19 cellular contexts compared by ENCODE assay signal in genomic region chr18:46310675-46311345, GRCh38.
A peak's percentile ranks its signal among the peaks of the same experiment; 100 is the strongest.
DNase-seq lines count a peak whose midpoint lies in the region; ATAC-seq, FAIRE-seq and TF ChIP-seq lines count a peak whose summit lies in the region.
"Had no signal": no experiment of that assay in that cellular context is flagged by ENCODE, and none has a peak within 500 bp of the region (broad histone marks: within the 10 kb centered on the region; RNA-seq: fewer than 3 reads in every experiment).

No MANE protein-coding gene starts in this region.

- no peak for TF ChIP-seq CTCF in WERI-Rb-1 (IDR thresholded peaks at IDR 0.05; ENCODE audit: low read depth, low read length)
- no peak for TF ChIP-seq CTCF in neural progenitor cell (IDR thresholded peaks at IDR 0.05)
- no peak for TF ChIP-seq CTCF in sigmoid colon (IDR thresholded peaks at IDR 0.05)

- H3K27ac ChIP-seq in BLaER1 = no peak overlapping the region
- H3K27ac ChIP-seq in BLaER1 treated with 17β-estradiol and CSF1 and Interleukin-3, amounts not matched to agents 10 nM and 100 nM = no peak overlapping the region
- H3K27ac ChIP-seq in WERI-Rb-1 = peak overlapping the region; percentile 83
- no peak overlapping the region for H3K27ac ChIP-seq in neural progenitor cell
- no peak overlapping the region for H3K27ac ChIP-seq in sigmoid colon
- H3K27ac ChIP-seq: A549, HL-60 had no signal

- no peak for FAIRE-seq in frontal cortex (lab: Jason Lieb, UNC)
- FAIRE-seq: A549, G401.6, GM12891, K562 had no signal

- no peaks in the 10 kb centered on the region for H3K36me3 ChIP-seq in BLaER1
- H3K36me3 ChIP-seq in BLaER1 treated with 17β-estradiol and CSF1 and Interleukin-3, amounts not matched to agents 10 nM and 100 nM = no peaks in the 10 kb centered on the region
- H3K36me3 ChIP-seq in WERI-Rb-1 = no peaks in the 10 kb centered on the region
- no peaks in the 10 kb centered on the region for H3K36me3 ChIP-seq in neural progenitor cell
- H3K36me3 ChIP-seq in sigmoid colon = no peaks in the 10 kb centered on the region
- H3K36me3 ChIP-seq: BE2C, HAP-1 had no signal

- H3K9ac ChIP-seq in BLaER1 (no peak overlapping the region), neural progenitor cell (no peak overlapping the region)
- no peak overlapping the region for H3K9ac ChIP-seq in BLaER1 treated with 17β-estradiol and CSF1 and Interleukin-3, amounts not matched to agents 10 nM and 100 nM

- H3K4me3 ChIP-seq in BLaER1 (no peak overlapping the region), WERI-Rb-1 (ENCODE audit: low read depth, low read length) (no peak overlapping the region), neural progenitor cell (no peak overlapping the region), sigmoid colon (no peak overlapping the region)
- H3K4me3 ChIP-seq in BLaER1 treated with 17β-estradiol and CSF1 and Interleukin-3, amounts not matched to agents 10 nM and 100 nM = no peak overlapping the region
- H3K4me3 ChIP-seq: A549, HAP-1, K562 had no signal

- H3K27ac Mint-ChIP-seq in neural progenitor cell = peak overlapping the region; percentile 85

- no peaks in the 10 kb centered on the region for H3F3A ChIP-seq in neural progenitor cell (ENCODE audit: low read depth)

- H3K9me3 ChIP-seq in BLaER1 (no peaks in the 10 kb centered on the region), WERI-Rb-1 (ENCODE audit: severe bottlenecking) (peaks cover 12% of the 10 kb centered on the region), neural progenitor cell (ENCODE audit: low read depth) (no peaks in the 10 kb centered on the region), sigmoid colon (no peaks in the 10 kb centered on the region)
- peaks cover 0 to 10% (median 0%) of the 10 kb centered on the region in 11 experiments; a peak in 2 of 22 replicates for H3K9me3 ChIP-seq in BLaER1 treated with 17β-estradiol and CSF1 and Interleukin-3, amounts not matched to agents 10 nM and 100 nM (replicated peaks in 1 of 11)
- H3K9me3 ChIP-seq: A549, BE2C, Caco-2, HAP-1 had no signal

- no peak for TF ChIP-seq EP300 in sigmoid colon (IDR thresholded peaks at IDR 0.05)

- no peak overlapping the region for H2AFZ ChIP-seq in neural progenitor cell (replicated peaks)

- H3K4me3 Mint-ChIP-seq in neural progenitor cell = no peak overlapping the region
- H3K4me3 Mint-ChIP-seq: CD8-positive, alpha-beta memory T cell had no signal

- intact Hi-C loops in sigmoid colon (cut with DNase I) = no loop called here

- no peak for TF ChIP-seq POLR2A in sigmoid colon (IDR thresholded peaks at IDR 0.05)

- WGBS in sigmoid colon, 2 donors = 85 to 88% methylated on average over 9 of the region's 9 CpGs

- H3K4me1 ChIP-seq in BLaER1 (peaks cover 21% of the 10 kb centered on the region), neural progenitor cell (peaks cover 3% of the 10 kb centered on the region), sigmoid colon (no peaks in the 10 kb centered on the region)
- H3K4me1 ChIP-seq in BLaER1 treated with 17β-estradiol and CSF1 and Interleukin-3, amounts not matched to agents 10 nM and 100 nM = peaks cover 0 to 16% (median 7%) of the 10 kb centered on the region in 10 experiments; a peak in 12 of 20 replicates
- H3K4me1 ChIP-seq: A549, BE2C, Caco-2, HAP-1 had no signal

- no peaks in the 10 kb centered on the region for H3K27me3 Mint-ChIP-seq in neural progenitor cell (ENCODE audit: insufficient read depth, low read depth)

- H3K4me2 ChIP-seq in BLaER1 (peak overlapping the region; percentile 49; the same call in 1 of the 2 replicates), neural progenitor cell (no peak overlapping the region)
- peak overlapping the region in 9 of 11 experiments; percentile 8 to 52 (median 34); a peak in 10 of 22 replicates for H3K4me2 ChIP-seq in BLaER1 treated with 17β-estradiol and CSF1 and Interleukin-3, amounts not matched to agents 10 nM and 100 nM
- H3K4me2 ChIP-seq: A549 had no signal

- H4K20me1 ChIP-seq in BLaER1 (no peaks in the 10 kb centered on the region), neural progenitor cell (ENCODE audit: low read depth) (no peaks in the 10 kb centered on the region)
- H4K20me1 ChIP-seq in BLaER1 treated with 17β-estradiol and CSF1 and Interleukin-3, amounts not matched to agents 10 nM and 100 nM = no peaks in the 10 kb centered on the region

- DNase-seq in WERI-Rb-1 = peak; percentile 32
- no peak for DNase-seq in neural progenitor cell (ENCODE audit: low spot score)
- no peak for DNase-seq in frontal cortex (ENCODE audit: low spot score in 2 of 2)
- DNase-seq in sigmoid colon = no peak
- no peak for DNase-seq in DMS53 treated with DMSO at 0.1 percent for 48 hours (lab: John Stamatoyannopoulos, UW; ENCODE audit: unreplicated experiment)
- DNase-seq: BE2C; Caco-2; CD8-positive, alpha-beta memory T cell; EL; GOT3 had no signal

- peaks cover 3% of the 10 kb centered on the region for H3K9me3 Mint-ChIP-seq in neural progenitor cell

- no peaks in the 10 kb centered on the region for H3K79me2 ChIP-seq in neural progenitor cell (ENCODE audit: low read depth)

- peaks cover 12% of the 10 kb centered on the region for H3K4me1 Mint-ChIP-seq in neural progenitor cell

- H3K36me3 Mint-ChIP-seq in neural progenitor cell = peaks cover 4% of the 10 kb centered on the region

- H3K27me3 ChIP-seq in BLaER1 = no peaks in the 10 kb centered on the region
- H3K27me3 ChIP-seq in BLaER1 treated with 17β-estradiol and CSF1 and Interleukin-3, amounts not matched to agents 10 nM and 100 nM = no peaks in the 10 kb centered on the region
- no peaks in the 10 kb centered on the region for H3K27me3 ChIP-seq in WERI-Rb-1 (ENCODE audit: insufficient read depth, low read depth, severe bottlenecking)
- H3K27me3 ChIP-seq in neural progenitor cell = no peaks in the 10 kb centered on the region
- H3K27me3 ChIP-seq in sigmoid colon = no peaks in the 10 kb centered on the region
- H3K27me3 ChIP-seq: BE2C had no signal

- ATAC-seq in GM18519 (IDR thresholded peaks at IDR 0.05; ENCODE audit: low FRiP score, unreplicated experiment) = no peak
- ATAC-seq: A549, K562 had no signal
